8 cellular contexts compared by ENCODE assay signal in genomic region chr1:243946946-243947345, GRCh38.
DNase-seq lines count a peak whose midpoint lies in the region; ATAC-seq and TF ChIP-seq lines count a peak whose summit lies in the region.

No MANE protein-coding gene starts in this region.

- no peaks in the 10 kb centered on the region for H3K4me1 ChIP-seq in KMS-11 (ENCODE audit: low read depth, poor library complexity, severe bottlenecking)
- H3K4me1 ChIP-seq in transverse colon: no peaks in the 10 kb centered on the region

- intact Hi-C loops in transverse colon (cut with DNase I; ENCODE audit: low total_unique reads): no loop called here

- no peak overlapping the region for H2AFZ ChIP-seq in KMS-11 (ENCODE audit: low read depth)

- in situ Hi-C loops in G401 (cut with HindIII; ENCODE audit: low sequenced_read_pairs): no loop called here
- in situ Hi-C loops in transverse colon (cut with MboI; ENCODE audit: low pct_ligation_motif_present in 1 of 4, low pct_unique_long_range_greater_than_20kb in 1 of 4, low sequenced_read_pairs in 3 of 4): no loop called here

- TF ChIP-seq CTCF in KMS-11 (conservative IDR thresholded peaks at IDR 0.05; ENCODE audit: low read depth, low read length) (0 out of 2 replicates have a peak, but pooled peaks have one; percentile 28), transverse colon (IDR thresholded peaks at IDR 0.05) (peak in 3 of 5 experiments; percentile 10 to 18 (median 16))

- no peak for TF ChIP-seq EP300 in transverse colon (IDR thresholded peaks at IDR 0.05; ENCODE audit: low read depth)

- H3K4me3 ChIP-seq in KMS-11 (IDR thresholded peaks at IDR 0.05; ENCODE audit: insufficient read depth, low read depth, low read length) (no peak overlapping the region), transverse colon (no peak overlapping the region)

- H3K9me3 ChIP-seq in transverse colon: no peaks in the 10 kb centered on the region

- no peaks in the 10 kb centered on the region for H3K27me3 ChIP-seq in KMS-11 (ENCODE audit: insufficient read depth, low read depth)
- H3K27me3 ChIP-seq in transverse colon: no peaks in the 10 kb centered on the region

- 64 to 78% methylated on average over 5 to 8 of the region's 8 CpGs for WGBS in transverse colon (ENCODE audit: low coverage in 1 of 2), 2 donors

- no peaks in the 10 kb centered on the region for H4K20me1 ChIP-seq in KMS-11 (ENCODE audit: insufficient read depth)

- H3K27ac ChIP-seq in KMS-11 (no peak overlapping the region), transverse colon (no peak overlapping the region)

- no peak overlapping the region for H3K4me2 ChIP-seq in KMS-11

- no peak for TF ChIP-seq POLR2A in transverse colon (IDR thresholded peaks at IDR 0.05)

- DNase-seq in G401 (ENCODE audit: low spot score) (peak; percentile 18), activated T-cell treated with anti-CD3 and anti-CD28 coated beads for 1 hour (ENCODE audit: low read depth) (peak; percentile 5), iPS DF 4.7 (ENCODE audit: extremely low read depth, low spot score) (peak; percentile 80), transverse colon (no peak)

- H3K36me3 ChIP-seq in KMS-11 (ENCODE audit: insufficient read depth): no peaks in the 10 kb centered on the region
- no peaks in the 10 kb centered on the region for H3K36me3 ChIP-seq in transverse colon

- no peak overlapping the region for H3K9ac ChIP-seq in KMS-11

- ATAC-seq in HG03025 (IDR thresholded peaks at IDR 0.05; ENCODE audit: low FRiP score, unreplicated experiment) (no peak), HG02610 (IDR thresholded peaks at IDR 0.05; ENCODE audit: unreplicated experiment) (no peak), HG02852 (IDR thresholded peaks at IDR 0.05; ENCODE audit: unreplicated experiment) (no peak)

- no peaks in the 10 kb centered on the region for H3K79me2 ChIP-seq in KMS-11 (ENCODE audit: insufficient read depth, low read depth)
